13 cellular contexts compared by ENCODE assay signal in genomic region chr1:16142383-16142995, GRCh38. TPM values are rescaled to one million over a fixed set of nuclear protein-coding genes. Genes with fewer than 3 reads are reported as not detected.
DNase-seq lines count a peak whose midpoint lies in the region; ATAC-seq, FAIRE-seq and TF ChIP-seq lines count a peak whose summit lies in the region.
"Had no signal": no experiment of that assay in that cellular context is flagged by ENCODE, and none has a peak within 500 bp of the region (broad histone marks: within the 10 kb centered on the region; RNA-seq: fewer than 3 reads in every experiment).

No MANE protein-coding gene starts in this region.

- H3K79me2 ChIP-seq in fibroblast of lung (ENCODE audit: control insufficient read depth, insufficient read depth, low read length): peaks cover 76% of the 10 kb centered on the region

- 0 out of 3 replicates have a peak overlapping the region, but pooled peaks have one; percentile 13 for H3K4me3 ChIP-seq in A549
- no peak overlapping the region for H3K4me3 ChIP-seq in Panc1 (ENCODE audit: low read depth in 2 of 2, low read length in 2 of 2)
- no peak overlapping the region for H3K4me3 ChIP-seq in fibroblast of lung (replicated peaks in 1 of 4; ENCODE audit: control extremely low read depth in 1 of 4, insufficient read depth in 1 of 4, low read depth in 3 of 4, low read length in 4 of 4)
- no peak overlapping the region for H3K4me3 ChIP-seq in skeletal muscle satellite cell (ENCODE audit: low read length)
- no peak overlapping the region for H3K4me3 ChIP-seq in SJCRH30
- H3K4me3 ChIP-seq: mucosa of descending colon, SJSA1 had no signal

- H3K4me1 ChIP-seq in A549 (peaks cover 92% of the 10 kb centered on the region), Panc1 (ENCODE audit: control insufficient read depth, insufficient read depth, low read length) (peaks cover 91% of the 10 kb centered on the region), fibroblast of lung (ENCODE audit: control insufficient read depth, extremely low read depth, insufficient read depth, low read length) (peaks cover 53% of the 10 kb centered on the region), skeletal muscle satellite cell (ENCODE audit: control insufficient read depth, insufficient read depth, low read length) (peaks cover 87% of the 10 kb centered on the region), SJCRH30 (peaks cover 78% of the 10 kb centered on the region)

- no peak overlapping the region for H3K27ac Mint-ChIP-seq in activated CD8-positive, alpha-beta T cell treated with anti-CD3 and anti-CD28 coated beads, Interleukin-2, amount 10 ng/mL, durations not matched to agents 7 days and 5 days
- H3K27ac Mint-ChIP-seq: activated CD4-positive, alpha-beta memory T cell treated with anti-CD3 and anti-CD28 coated beads, Interleukin-2, amount 10 ng/mL, durations not matched to agents 7 days and 5 days; activated T-helper 17 cell treated with anti-CD3 and anti-CD28 coated beads, Interleukin-2, amount 50 U/mL, for 72 hours had no signal

- H3K36me3 ChIP-seq in Panc1 (ENCODE audit: control insufficient read depth, insufficient read depth, low read length) (peaks cover 6% of the 10 kb centered on the region), fibroblast of lung (ENCODE audit: control insufficient read depth, insufficient read depth, low read length) (peaks cover 31% of the 10 kb centered on the region), skeletal muscle satellite cell (ENCODE audit: insufficient read depth, low read length) (peaks cover 83% of the 10 kb centered on the region), SJCRH30 (peaks cover 48% of the 10 kb centered on the region)

- H3K27ac ChIP-seq in A549 (peak overlapping the region; percentile 95 to 100), Panc1 (ENCODE audit: low read length) (peak overlapping the region; percentile 83), fibroblast of lung (ENCODE audit: insufficient read depth, low read length) (no peak overlapping the region), SJCRH30 (no peak overlapping the region; the same call in 1 of the 2 replicates)
- H3K27ac ChIP-seq: SJSA1 had no signal

- in situ Hi-C loops in Panc1 (cut with HindIII; ENCODE audit: low pct_unique_long_range_greater_than_20kb, low sequenced_read_pairs): no loop called here

- no peak for TF ChIP-seq POLR2A in A549 (IDR thresholded peaks at IDR 0.05; ENCODE audit: low read length)

- H3K4me2 ChIP-seq in A549 (peak overlapping the region; percentile 81), fibroblast of lung (ENCODE audit: extremely low read depth, insufficient read depth, low read length) (peak overlapping the region; percentile 23), skeletal muscle satellite cell (ENCODE audit: low read length) (peak overlapping the region; percentile 60)

- BruUV-seq in Panc1 (replicated peaks; lab: Mats Ljungman, UMichigan): no TSS peak

- TF ChIP-seq RAD21 in A549 (conservative IDR thresholded peaks at IDR 0.05 in 1 of 2, IDR thresholded peaks at IDR 0.05 in 1 of 2): no peak

- CTCF ChIA-PET in A549 (lab: Yijun Ruan, JAX): interaction anchor here (3.1 to 16.2 kb wide), 5 partner anchors 12 to 65 kb away, joined by 15 to 222 read pairs (median 44); partner anchors contain the start of gene FAM131C
- CTCF ChIA-PET in Panc1 (lab: Charles Lee): no interaction called here
- CTCF ChIA-PET in activated CD8-positive, alpha-beta T cell treated with anti-CD3 and anti-CD28 coated beads, Interleukin-2, amount 10 ng/mL, durations not matched to agents 7 days and 5 days (lab: Charles Lee): no interaction called here

- TF ChIP-seq EP300 in A549 (IDR thresholded peaks at IDR 0.05): no peak

- no peaks in the 10 kb centered on the region for H4K20me1 ChIP-seq in fibroblast of lung (ENCODE audit: control insufficient read depth, extremely low read depth, insufficient read depth, low read length)

- intact Hi-C loops in Panc1 (cut with micrococcal nuclease; ENCODE audit: unreplicated experiment): no loop called here

- H2AFZ ChIP-seq in fibroblast of lung (ENCODE audit: low read length): no peak overlapping the region

- no peaks in the 10 kb centered on the region for H3K9me3 Mint-ChIP-seq in activated CD8-positive, alpha-beta T cell treated with anti-CD3 and anti-CD28 coated beads, Interleukin-2, amount 10 ng/mL, durations not matched to agents 7 days and 5 days (ENCODE audit: insufficient read depth)
- H3K9me3 Mint-ChIP-seq: activated CD4-positive, alpha-beta memory T cell treated with anti-CD3 and anti-CD28 coated beads, Interleukin-2, amount 10 ng/mL, durations not matched to agents 7 days and 5 days; activated T-helper 17 cell treated with anti-CD3 and anti-CD28 coated beads, Interleukin-2, amount 50 U/mL, for 72 hours; immature natural killer cell had no signal

- H3K9ac ChIP-seq in fibroblast of lung (ENCODE audit: insufficient read depth, low read length) (no peak overlapping the region), skeletal muscle satellite cell (ENCODE audit: low read depth, low read length) (peak overlapping the region; percentile 54)

- H3K4me3 Mint-ChIP-seq in activated CD8-positive, alpha-beta T cell treated with anti-CD3 and anti-CD28 coated beads, Interleukin-2, amount 10 ng/mL, durations not matched to agents 7 days and 5 days: no peak overlapping the region
- H3K4me3 Mint-ChIP-seq: activated CD4-positive, alpha-beta memory T cell treated with anti-CD3 and anti-CD28 coated beads, Interleukin-2, amount 10 ng/mL, durations not matched to agents 7 days and 5 days; activated T-helper 17 cell treated with anti-CD3 and anti-CD28 coated beads, Interleukin-2, amount 50 U/mL, for 72 hours; immature natural killer cell had no signal

- DNase-seq in A549 (ENCODE audit: low read depth in 1 of 2, low spot score in 1 of 2): no peak
- DNase-seq in Panc1 (ENCODE audit: low read depth, low spot score): no peak
- no peak for DNase-seq in fibroblast of lung (ENCODE audit: low read depth in 2 of 2)
- DNase-seq in activated CD8-positive, alpha-beta T cell treated with anti-CD3 and anti-CD28 coated beads, Interleukin-2, amount 10 ng/mL, durations not matched to agents 7 days and 5 days: no peak
- DNase-seq in SJCRH30: no peak
- DNase-seq in dermis blood vessel endothelial cell: no peak
- DNase-seq: activated CD4-positive, alpha-beta memory T cell treated with anti-CD3 and anti-CD28 coated beads, Interleukin-2, amount 10 ng/mL, durations not matched to agents 7 days and 5 days; immature natural killer cell had no signal

- H3K4me1 Mint-ChIP-seq in activated CD8-positive, alpha-beta T cell treated with anti-CD3 and anti-CD28 coated beads, Interleukin-2, amount 10 ng/mL, durations not matched to agents 7 days and 5 days (ENCODE audit: low read depth): no peaks in the 10 kb centered on the region
- H3K4me1 Mint-ChIP-seq: immature natural killer cell had no signal

- ATAC-seq in A549 (no peak), Panc1 (no peak), GM18867 (IDR thresholded peaks at IDR 0.05; ENCODE audit: unreplicated experiment) (no peak)
- no peak for ATAC-seq in activated CD8-positive, alpha-beta T cell treated with anti-CD3 and anti-CD28 coated beads, Interleukin-2, amount 10 ng/mL, durations not matched to agents 7 days and 5 days
- ATAC-seq: activated T-helper 17 cell treated with anti-CD3 and anti-CD28 coated beads, Interleukin-2, amount 50 U/mL, for 72 hours had no signal

- H3K27me3 Mint-ChIP-seq in activated CD8-positive, alpha-beta T cell treated with anti-CD3 and anti-CD28 coated beads, Interleukin-2, amount 10 ng/mL, durations not matched to agents 7 days and 5 days (ENCODE audit: low read depth): peaks cover 10% of the 10 kb centered on the region
- H3K27me3 Mint-ChIP-seq: activated T-helper 17 cell treated with anti-CD3 and anti-CD28 coated beads, Interleukin-2, amount 50 U/mL, for 72 hours had no signal

- POLR2A ChIA-PET in A549 (lab: Yijun Ruan, JAX): no interaction called here
- POLR2A ChIA-PET in Panc1 (lab: Charles Lee): no interaction called here
- POLR2A ChIA-PET in activated CD8-positive, alpha-beta T cell treated with anti-CD3 and anti-CD28 coated beads, Interleukin-2, amount 10 ng/mL, durations not matched to agents 7 days and 5 days (lab: Charles Lee): no interaction called here

- no peak for TF ChIP-seq CTCF in A549 (IDR thresholded peaks at IDR 0.05)
- TF ChIP-seq CTCF in Panc1 (IDR thresholded peaks at IDR 0.05): no peak
- no peak for TF ChIP-seq CTCF in fibroblast of lung (conservative IDR thresholded peaks at IDR 0.05 in 1 of 2, IDR thresholded peaks at IDR 0.05 in 1 of 2; ENCODE audit: low read depth in 1 of 2, low read length in 2 of 2)

- WGBS in A549 (ENCODE audit: missing lambda C conversion rate): 85% methylated on average over 5 of the region's 5 CpGs

- FAIRE-seq in A549 (lab: Jason Lieb, UNC): no peak

- no peaks in the 10 kb centered on the region for H3K36me3 Mint-ChIP-seq in activated CD8-positive, alpha-beta T cell treated with anti-CD3 and anti-CD28 coated beads, Interleukin-2, amount 10 ng/mL, durations not matched to agents 7 days and 5 days (ENCODE audit: low read depth)
- H3K36me3 Mint-ChIP-seq: immature natural killer cell had no signal

- H3K9me3 ChIP-seq in A549 (no peaks in the 10 kb centered on the region), Panc1 (ENCODE audit: control insufficient read depth, insufficient read depth, low read depth, low read length) (no peaks in the 10 kb centered on the region), fibroblast of lung (ENCODE audit: control insufficient read depth, insufficient read depth, low read depth, low read length) (no peaks in the 10 kb centered on the region), skeletal muscle satellite cell (replicated peaks; ENCODE audit: low read length) (no peaks in the 10 kb centered on the region), SJCRH30 (replicated peaks) (no peaks in the 10 kb centered on the region)
- H3K9me3 ChIP-seq: mucosa of descending colon, SJSA1 had no signal

- H3K27me3 ChIP-seq in Panc1 (ENCODE audit: control insufficient read depth, insufficient read depth, low read length) (no peaks in the 10 kb centered on the region), fibroblast of lung (ENCODE audit: control insufficient read depth, insufficient read depth, low read length) (no peaks in the 10 kb centered on the region), skeletal muscle satellite cell (ENCODE audit: control insufficient read depth, insufficient read depth, low read length) (no peaks in the 10 kb centered on the region), SJCRH30 (no peaks in the 10 kb centered on the region)
- H3K27me3 ChIP-seq: SJSA1 had no signal

RNA-seq across cellular contexts. Expression of gene EPHA2, which starts 13.4 kb away (rescaled TPM):
- 55.0 and 59.3 TPM in 2 replicates for polyA plus RNA-seq in A549 (2011; rRNA removed)
- 112 and 122 TPM in 2 replicates for polyA plus RNA-seq in A549 (2012; cell fraction: cytosol; rRNA removed)
- polyA plus RNA-seq in A549 (2012; cell fraction: nucleus; rRNA removed): 317 and 462 TPM in 2 replicates
- 87.1 to 93.8 TPM (median 93.2 TPM) in 3 replicates for polyA plus RNA-seq in A549 (2017; fragmentation: RNase III; extraction: RNeasy Plus Mini Kit Qiagen cat#74134 plus additional on column Dnase treatment)
- polyA minus RNA-seq in A549 (2011; rRNA and poly(A)+ RNA removed): 99.4 and 100.0 TPM in 2 replicates
- 263 TPM for total RNA-seq in Panc1 (2021; ENCODE audit: unreplicated experiment)
- 254 TPM for polyA plus RNA-seq in Panc1 (2012; ENCODE audit: insufficient read length)
- 21.1 and 24.6 TPM in 2 replicates for total RNA-seq in fibroblast of lung
- 9.8 and 22.6 TPM in 2 replicates for polyA plus RNA-seq in fibroblast of lung
- 11.0 and 26.4 TPM in 2 replicates for polyA plus RNA-seq in fibroblast of lung (2012)
- polyA minus RNA-seq in fibroblast of lung (ENCODE audit: low replicate concordance): 46.5 and 99.3 TPM in 2 replicates
- total RNA-seq in skeletal muscle satellite cell (2012; rRNA removed): 8.3 and 8.4 TPM in 2 replicates
- not detected for total RNA-seq in activated CD8-positive, alpha-beta T cell treated with anti-CD3 and anti-CD28 coated beads, Interleukin-2, amount 10 ng/mL, durations not matched to agents 7 days and 5 days
- total RNA-seq in SJCRH30 (2014; rRNA removed; shearing (Covaris generic)): 55.0 and 57.3 TPM in 2 replicates
- 121 and 192 TPM in 2 replicates for total RNA-seq in dermis blood vessel endothelial cell
- total RNA-seq: activated CD4-positive, alpha-beta memory T cell treated with anti-CD3 and anti-CD28 coated beads, Interleukin-2, amount 10 ng/mL, durations not matched to agents 7 days and 5 days had no signal
- polyA plus RNA-seq: immature natural killer cell had no signal

Comparison
In these comparisons a context has a peak if more than half of its experiments do, and no peak if none do; other contexts are left out.
1. H3K27ac ChIP-seq: peak in A549 (2 of 2) and Panc1 (single experiment); none in fibroblast of lung (single experiment) and SJCRH30 (single experiment).
2. H3K4me2 ChIP-seq: peak in every context shown above with its lines; median percentile 81 in A549; 60 in skeletal muscle satellite cell; 23 in fibroblast of lung.
3. RNA of gene EPHA2, which starts 13.4 kb away (total RNA-seq): 263 TPM in Panc1 (single experiment), 121 to 192 TPM in dermis blood vessel endothelial cell, 55.0 to 57.3 TPM in SJCRH30 and 21.1 to 24.6 TPM in fibroblast of lung; not detected in activated CD8-positive, alpha-beta T cell treated with anti-CD3 and anti-CD28 coated beads, Interleukin-2, amount 10 ng/mL, durations not matched to agents 7 days and 5 days; every median in the first group is over 10 times any median in the second.